ENCODE assay signal across 16 cellular contexts in genomic region chr3:156781310-156782230, GRCh38. TPM values are rescaled to one million over a fixed set of nuclear protein-coding genes. Genes with fewer than 3 reads are reported as not detected.
A peak's percentile ranks its signal among the peaks of the same experiment; 100 is the strongest.
DNase-seq lines count a peak whose midpoint lies in the region; ATAC-seq, FAIRE-seq and TF ChIP-seq lines count a peak whose summit lies in the region.
"Had no signal": no experiment of that assay in that cellular context is flagged by ENCODE, and none has a peak within 500 bp of the region (broad histone marks: within the 10 kb centered on the region; RNA-seq: fewer than 3 reads in every experiment).

No MANE protein-coding gene starts in this region.

- ATAC-seq in HG03354 (IDR thresholded peaks at IDR 0.05; ENCODE audit: poor library complexity, severe bottlenecking, unreplicated experiment) (no peak), GM18519 (IDR thresholded peaks at IDR 0.05; ENCODE audit: low FRiP score, unreplicated experiment) (no peak)
- ATAC-seq: activated CD4-positive, alpha-beta T cell treated with anti-CD3 and anti-CD28 coated beads for 36 hours; activated T-cell treated with anti-CD3 and anti-CD28 coated beads, Interleukin-2, amount 50 U/mL, for 4 hours had no signal

- H3K27me3 Mint-ChIP-seq in astrocyte (ENCODE audit: low read depth, unreplicated experiment): no peaks in the 10 kb centered on the region
- peaks cover 4% of the 10 kb centered on the region for H3K27me3 Mint-ChIP-seq in activated CD4-positive, alpha-beta T cell treated with anti-CD3 and anti-CD28 coated beads, Interleukin-2, amount 10 ng/mL, durations not matched to agents 7 days and 5 days

- H3K9me3 ChIP-seq in astrocyte (ENCODE audit: insufficient read depth, low read depth, low read length): no peaks in the 10 kb centered on the region
- H3K9me3 ChIP-seq: ovary had no signal

- H3K4me2 ChIP-seq in astrocyte (ENCODE audit: low read length): peak overlapping the region; percentile 34

- H3K4me1 ChIP-seq in astrocyte (ENCODE audit: insufficient read depth, low read length): peaks cover 27% of the 10 kb centered on the region

- H3K4me3 ChIP-seq in astrocyte (ENCODE audit: insufficient read depth, low read depth, low read length): no peak overlapping the region
- H3K4me3 ChIP-seq: ovary had no signal

- no peaks in the 10 kb centered on the region for H3K9me3 Mint-ChIP-seq in astrocyte (ENCODE audit: unreplicated experiment)
- H3K9me3 Mint-ChIP-seq in activated CD4-positive, alpha-beta T cell treated with anti-CD3 and anti-CD28 coated beads, Interleukin-2, amount 10 ng/mL, durations not matched to agents 7 days and 5 days: no peaks in the 10 kb centered on the region
- H3K9me3 Mint-ChIP-seq: activated T-cell treated with anti-CD3 and anti-CD28 coated beads, Interleukin-2, amount 50 U/mL, for 4 hours had no signal

- TF ChIP-seq CTCF in astrocyte (IDR thresholded peaks at IDR 0.05; ENCODE audit: insufficient read depth, low read depth, low read length): no peak

- peaks cover 19% of the 10 kb centered on the region for H3K4me1 Mint-ChIP-seq in astrocyte (ENCODE audit: low read depth, unreplicated experiment)
- H3K4me1 Mint-ChIP-seq in activated CD4-positive, alpha-beta T cell treated with anti-CD3 and anti-CD28 coated beads, Interleukin-2, amount 10 ng/mL, durations not matched to agents 7 days and 5 days: peaks cover 11% of the 10 kb centered on the region

- no peak overlapping the region for H3K4me3 Mint-ChIP-seq in astrocyte (ENCODE audit: unreplicated experiment)
- H3K4me3 Mint-ChIP-seq in activated CD4-positive, alpha-beta T cell treated with anti-CD3 and anti-CD28 coated beads, Interleukin-2, amount 10 ng/mL, durations not matched to agents 7 days and 5 days: no peak overlapping the region
- H3K4me3 Mint-ChIP-seq: activated CD4-positive, alpha-beta T cell treated with anti-CD3 and anti-CD28 coated beads for 36 hours; activated T-cell treated with anti-CD3 and anti-CD28 coated beads, Interleukin-2, amount 50 U/mL, for 4 hours had no signal

- H2AFZ ChIP-seq in astrocyte (ENCODE audit: low read depth, low read length): peak overlapping the region; percentile 5

- no peaks in the 10 kb centered on the region for H4K20me1 ChIP-seq in astrocyte (ENCODE audit: insufficient read depth, low read length)

- peak; percentile 89 for FAIRE-seq in astrocyte (lab: Jason Lieb, UNC)
- FAIRE-seq: GM12891 had no signal

- H3K36me3 Mint-ChIP-seq in astrocyte (ENCODE audit: low read depth, unreplicated experiment): no peaks in the 10 kb centered on the region
- peaks cover 1% of the 10 kb centered on the region for H3K36me3 Mint-ChIP-seq in activated CD4-positive, alpha-beta T cell treated with anti-CD3 and anti-CD28 coated beads, Interleukin-2, amount 10 ng/mL, durations not matched to agents 7 days and 5 days (ENCODE audit: low read depth)

- DNase-seq in A172 (ENCODE audit: low spot score) (peak; percentile 77), HUDEP-2 (lab: John Stamatoyannopoulos, UW; ENCODE audit: unreplicated experiment in 76 of 76) (peak in 40 of 76 experiments; percentile 4 to 71 (median 34)), astrocyte (ENCODE audit: low read depth) (peak; percentile 70), hepatic stellate cell (ENCODE audit: low spot score) (peak; percentile 45)
- DNase-seq in stimulated activated CD4-positive, alpha-beta T cell treated with anti-CD3 and anti-CD28 coated beads, Interleukin-2, amount 100 ng/mL, for 24 hours: no peak
- no peak for DNase-seq in activated CD4-positive, alpha-beta T cell treated with anti-CD3 and anti-CD28 coated beads, Interleukin-2, amount 10 ng/mL, durations not matched to agents 7 days and 5 days
- DNase-seq: activated CD4-positive, alpha-beta T cell treated with anti-CD3 and anti-CD28 coated beads for 36 hours; activated T-cell treated with anti-CD3 and anti-CD28 coated beads, Interleukin-2, amount 50 U/mL, for 4 hours; amniotic stem cell; DMS 273 treated with DMSO at 0.1 percent for 48 hours; mesendoderm; NCI-H1436 treated with DMSO at 0.1 percent for 48 hours; ovary had no signal

- H3K79me2 ChIP-seq in astrocyte (ENCODE audit: insufficient read depth, low read length): no peaks in the 10 kb centered on the region

- POLR2A ChIA-PET in activated CD4-positive, alpha-beta T cell treated with anti-CD3 and anti-CD28 coated beads, Interleukin-2, amount 10 ng/mL, durations not matched to agents 7 days and 5 days (lab: Charles Lee): no interaction called here

- H3K9ac ChIP-seq in astrocyte (ENCODE audit: low read length): peak overlapping the region; percentile 25

- H3K27me3 ChIP-seq in astrocyte (ENCODE audit: insufficient read depth, low read length): no peaks in the 10 kb centered on the region
- H3K27me3 ChIP-seq: ovary had no signal

- no peak overlapping the region for H3K27ac Mint-ChIP-seq in astrocyte (ENCODE audit: unreplicated experiment)
- no peak overlapping the region for H3K27ac Mint-ChIP-seq in activated CD4-positive, alpha-beta T cell treated with anti-CD3 and anti-CD28 coated beads, Interleukin-2, amount 10 ng/mL, durations not matched to agents 7 days and 5 days
- H3K27ac Mint-ChIP-seq: activated CD4-positive, alpha-beta T cell treated with anti-CD3 and anti-CD28 coated beads for 36 hours had no signal

- no peaks in the 10 kb centered on the region for H3K36me3 ChIP-seq in astrocyte (ENCODE audit: insufficient read depth, low read length)
- H3K36me3 ChIP-seq: ovary had no signal

- CTCF ChIA-PET in activated CD4-positive, alpha-beta T cell treated with anti-CD3 and anti-CD28 coated beads, Interleukin-2, amount 10 ng/mL, durations not matched to agents 7 days and 5 days (lab: Charles Lee): interaction anchor here (1.0 to 2.0 kb wide), 2 partner anchors 12 to 290 kb away, joined by 3 to 4 read pairs; no protein-coding TSS in a partner anchor

- peak overlapping the region; percentile 73 for H3K27ac ChIP-seq in astrocyte (ENCODE audit: low read depth, low read length)
- H3K27ac ChIP-seq: ovary had no signal

RNA-seq across cellular contexts. Expression of gene LEKR1, which starts 44.6 kb away (rescaled TPM):
- total RNA-seq in A172 (2014; rRNA removed; shearing (Covaris generic)): 0.72 and 0.96 TPM in 2 replicates
- 0.27 and 0.43 TPM in 2 replicates for total RNA-seq in astrocyte
- total RNA-seq in activated CD4-positive, alpha-beta T cell treated with anti-CD3 and anti-CD28 coated beads, Interleukin-2, amount 10 ng/mL, durations not matched to agents 7 days and 5 days: under 1 TPM; 0.47 to 0.54 TPM

Comparison
In these comparisons a context has a peak if more than half of its experiments do, and no peak if none do; other contexts are left out.
1. DNase-seq: peak in A172 (single experiment), HUDEP-2 (40 of 76), astrocyte (single experiment) and hepatic stellate cell (single experiment); none in stimulated activated CD4-positive, alpha-beta T cell treated with anti-CD3 and anti-CD28 coated beads, Interleukin-2, amount 100 ng/mL, for 24 hours (0 of 2) and activated CD4-positive, alpha-beta T cell treated with anti-CD3 and anti-CD28 coated beads, Interleukin-2, amount 10 ng/mL, durations not matched to agents 7 days and 5 days (single experiment).